17 cellular contexts compared by ENCODE assay signal in genomic region chr12:61554268-61555008, GRCh38.
DNase-seq lines count a peak whose midpoint lies in the region; ATAC-seq, FAIRE-seq and TF ChIP-seq lines count a peak whose summit lies in the region.
"Had no signal": no experiment of that assay in that cellular context is flagged by ENCODE, and none has a peak within 500 bp of the region (broad histone marks: within the 10 kb centered on the region; RNA-seq: fewer than 3 reads in every experiment).

No MANE protein-coding gene starts in this region.

- H4K20me1 ChIP-seq in PC-3 (ENCODE audit: low read length): no peaks in the 10 kb centered on the region

- no peaks in the 10 kb centered on the region for H3K9me3 ChIP-seq in PC-3 (ENCODE audit: low read length)
- H3K9me3 ChIP-seq: BE2C had no signal

- H3K27me3 Mint-ChIP-seq in activated CD4-positive, alpha-beta memory T cell treated with anti-CD3 and anti-CD28 coated beads, Interleukin-2, amount 10 ng/mL, durations not matched to agents 7 days and 5 days: no peaks in the 10 kb centered on the region
- H3K27me3 Mint-ChIP-seq: CD8-positive, alpha-beta memory T cell had no signal

- H3F3A ChIP-seq in PC-3 (ENCODE audit: low read length, unreplicated experiment): no peaks in the 10 kb centered on the region

- no TSS peak for BruUV-seq in PC-3 (replicated peaks; lab: Mats Ljungman, UMichigan)

- no peak overlapping the region for H3K27ac Mint-ChIP-seq in activated CD4-positive, alpha-beta memory T cell treated with anti-CD3 and anti-CD28 coated beads, Interleukin-2, amount 10 ng/mL, durations not matched to agents 7 days and 5 days
- H3K27ac Mint-ChIP-seq: CD8-positive, alpha-beta memory T cell had no signal

- H3K27me3 ChIP-seq in PC-3 (ENCODE audit: low read length): no peaks in the 10 kb centered on the region
- H3K27me3 ChIP-seq in bronchial epithelial cell (ENCODE audit: control insufficient read depth, insufficient read depth, low read length): no peaks in the 10 kb centered on the region
- H3K27me3 ChIP-seq: BE2C had no signal

- no peaks in the 10 kb centered on the region for H3K4me1 Mint-ChIP-seq in activated CD4-positive, alpha-beta memory T cell treated with anti-CD3 and anti-CD28 coated beads, Interleukin-2, amount 10 ng/mL, durations not matched to agents 7 days and 5 days
- H3K4me1 Mint-ChIP-seq: CD8-positive, alpha-beta memory T cell had no signal

- H3K27ac ChIP-seq in PC-3 (ENCODE audit: low read length): peak overlapping the region; percentile 28; the same call in 1 of the 2 replicates
- H3K27ac ChIP-seq: C4-2B had no signal

- POLR2A ChIA-PET in PC-3 (lab: Charles Lee; ENCODE audit: unreplicated experiment): no interaction called here
- POLR2A ChIA-PET in activated CD4-positive, alpha-beta memory T cell treated with anti-CD3 and anti-CD28 coated beads, Interleukin-2, amount 10 ng/mL, durations not matched to agents 7 days and 5 days (lab: Charles Lee): no interaction called here

- H3K9me3 Mint-ChIP-seq in activated CD4-positive, alpha-beta memory T cell treated with anti-CD3 and anti-CD28 coated beads, Interleukin-2, amount 10 ng/mL, durations not matched to agents 7 days and 5 days: no peaks in the 10 kb centered on the region

- no peak overlapping the region for H3K9ac ChIP-seq in PC-3 (ENCODE audit: low read length)

- intact Hi-C loops in PC-3 (cut with micrococcal nuclease): loop anchor here (5.0 to 10.0 kb wide), 2 partner anchors 180 to 438 kb away; no protein-coding TSS in a partner anchor

- H3K4me2 ChIP-seq in PC-3 (ENCODE audit: low read length): peak overlapping the region; percentile 60

- peak; percentile 74 for DNase-seq in PC-3
- DNase-seq in bronchial epithelial cell (ENCODE audit: low read depth): peak; percentile 98
- peak; percentile 67 for DNase-seq in foreskin melanocyte
- DNase-seq in activated CD4-positive, alpha-beta memory T cell treated with anti-CD3 and anti-CD28 coated beads, Interleukin-2, amount 10 ng/mL, durations not matched to agents 7 days and 5 days: no peak
- DNase-seq in hepatic stellate cell (ENCODE audit: low spot score): no peak
- no peak for DNase-seq in activated CD8-positive, alpha-beta memory T cell treated with anti-CD3 and anti-CD28 coated beads for 24 hours
- DNase-seq in stimulated activated CD4-positive, alpha-beta T cell treated with anti-CD3 and anti-CD28 coated beads, Interleukin-15, amount 100 ng/mL, for 24 hours: no peak
- DNase-seq: BE2C; CD8-positive, alpha-beta memory T cell; DMS53; GF-D8; IMR-90 had no signal

- H3K4me3 Mint-ChIP-seq in activated CD4-positive, alpha-beta memory T cell treated with anti-CD3 and anti-CD28 coated beads, Interleukin-2, amount 10 ng/mL, durations not matched to agents 7 days and 5 days: no peak overlapping the region
- H3K4me3 Mint-ChIP-seq: CD8-positive, alpha-beta memory T cell had no signal

- peak; percentile 91 for ATAC-seq in PC-3
- ATAC-seq: HCT116 had no signal

- H3K79me2 ChIP-seq in PC-3 (ENCODE audit: low read length): no peaks in the 10 kb centered on the region

- CTCF ChIA-PET in PC-3 (lab: Charles Lee): no interaction called here
- CTCF ChIA-PET in activated CD4-positive, alpha-beta memory T cell treated with anti-CD3 and anti-CD28 coated beads, Interleukin-2, amount 10 ng/mL, durations not matched to agents 7 days and 5 days (lab: Charles Lee): no interaction called here

- H3K4me3 ChIP-seq in PC-3 (ENCODE audit: low read length) (peak overlapping the region; percentile 5; the same call in 1 of the 2 replicates), bronchial epithelial cell (ENCODE audit: low read depth, low read length) (no peak overlapping the region)

- no peaks in the 10 kb centered on the region for H3K9me2 ChIP-seq in PC-3 (replicated peaks; ENCODE audit: low read length)

- H2AFZ ChIP-seq in PC-3 (ENCODE audit: low read length): peak overlapping the region; percentile 40; the same call in 1 of the 2 replicates

- H3K36me3 Mint-ChIP-seq in activated CD4-positive, alpha-beta memory T cell treated with anti-CD3 and anti-CD28 coated beads, Interleukin-2, amount 10 ng/mL, durations not matched to agents 7 days and 5 days (ENCODE audit: low read depth): no peaks in the 10 kb centered on the region
- H3K36me3 Mint-ChIP-seq: CD8-positive, alpha-beta memory T cell had no signal

- peaks cover 26% of the 10 kb centered on the region for H3K4me1 ChIP-seq in PC-3 (ENCODE audit: insufficient read depth, low read length)
- H3K4me1 ChIP-seq: BE2C had no signal

- TF ChIP-seq CTCF in PC-3 (conservative IDR thresholded peaks at IDR 0.05; ENCODE audit: low read depth, low read length) (no peak), bronchial epithelial cell (IDR thresholded peaks at IDR 0.05; ENCODE audit: insufficient read depth, low read length, severe bottlenecking) (no peak)

- H3K36me3 ChIP-seq in PC-3 (ENCODE audit: low read depth, low read length) (no peaks in the 10 kb centered on the region), bronchial epithelial cell (ENCODE audit: control insufficient read depth, insufficient read depth, low read length) (no peaks in the 10 kb centered on the region)
- H3K36me3 ChIP-seq: BE2C had no signal

- no peak for FAIRE-seq in bronchial epithelial cell (lab: Jason Lieb, UNC)
- FAIRE-seq: A204.1, GM19239, H54 had no signal

Comparison
In these comparisons a context has a peak if more than half of its experiments do, and no peak if none do; other contexts are left out.
1. DNase-seq: peak in PC-3 (single experiment), bronchial epithelial cell (single experiment) and foreskin melanocyte (single experiment); none in activated CD4-positive, alpha-beta memory T cell treated with anti-CD3 and anti-CD28 coated beads, Interleukin-2, amount 10 ng/mL, durations not matched to agents 7 days and 5 days (single experiment), hepatic stellate cell (single experiment), activated CD8-positive, alpha-beta memory T cell treated with anti-CD3 and anti-CD28 coated beads for 24 hours (single experiment) and stimulated activated CD4-positive, alpha-beta T cell treated with anti-CD3 and anti-CD28 coated beads, Interleukin-15, amount 100 ng/mL, for 24 hours (single experiment).